8 cellular contexts compared by ENCODE assay signal in genomic region chr15:90265271-90266060, GRCh38. TPM values are rescaled to one million over a fixed set of nuclear protein-coding genes. Genes with fewer than 3 reads are reported as not detected.
DNase-seq lines count a peak whose midpoint lies in the region; ATAC-seq lines count a peak whose summit lies in the region.

TSS of gene NGRN (plus strand) at chr15:90265672. CDS start at chr15:90265713, 41 bp downstream.

- H3K36me3 Mint-ChIP-seq in activated T-helper 1 cell treated with anti-CD3 and anti-CD28 coated beads, Interleukin-12 subunit alpha, Interleukin-12 subunit beta, Interleukin-2, Interleukin-4 antibody, amounts not matched to agents 30 ng/mL and 10 ng/mL and 1 ng/mL, durations not matched to agents 14 hours and 24 hours and 36 hours (ENCODE audit: low read depth) = peaks cover 30% of the 10 kb centered on the region
- H3K36me3 Mint-ChIP-seq in naive B cell = peaks cover 10 to 24% of the 10 kb centered on the region in 2 donors
- peaks cover 59% of the 10 kb centered on the region for H3K36me3 Mint-ChIP-seq in stimulated activated effector memory CD8-positive, alpha-beta T cell treated with anti-CD3 and anti-CD28 coated beads, Interleukin-12 subunit alpha, Interleukin-12 subunit beta, amount 100 ng/mL, for 72 hours

- no peaks in the 10 kb centered on the region for H3K27me3 Mint-ChIP-seq in activated T-helper 1 cell treated with anti-CD3 and anti-CD28 coated beads, Interleukin-12 subunit alpha, Interleukin-12 subunit beta, Interleukin-2, Interleukin-4 antibody, amounts not matched to agents 30 ng/mL and 10 ng/mL and 1 ng/mL, durations not matched to agents 14 hours and 24 hours and 36 hours (ENCODE audit: insufficient read depth)
- H3K27me3 Mint-ChIP-seq in naive B cell = no peaks in the 10 kb centered on the region

- DNase-seq in EH (ENCODE audit: low read depth) (peak; percentile 91), GOT3 (lab: John Stamatoyannopoulos, UW) (peak; percentile 40), LHCN-M2 (ENCODE audit: low read depth) (peak; percentile 85), RPMI7951 (ENCODE audit: low read depth) (peak; percentile 90), fibroblast of gingiva (ENCODE audit: low read depth) (peak; percentile 85), naive B cell (peak; percentile 96)
- peak; percentile 89 for DNase-seq in activated T-helper 1 cell treated with anti-CD3 and anti-CD28 coated beads, Interleukin-12 subunit alpha, Interleukin-12 subunit beta, Interleukin-2, Interleukin-4 antibody, amounts not matched to agents 30 ng/mL and 10 ng/mL and 1 ng/mL, durations not matched to agents 14 hours and 24 hours and 36 hours (ENCODE audit: low spot score)
- peak; percentile 74 to 97 for DNase-seq in stimulated activated effector memory CD8-positive, alpha-beta T cell treated with anti-CD3 and anti-CD28 coated beads, Interleukin-12 subunit alpha, Interleukin-12 subunit beta, amount 100 ng/mL, for 72 hours (ENCODE audit: low spot score in 2 of 2)

- H3K4me1 Mint-ChIP-seq in activated T-helper 1 cell treated with anti-CD3 and anti-CD28 coated beads, Interleukin-12 subunit alpha, Interleukin-12 subunit beta, Interleukin-2, Interleukin-4 antibody, amounts not matched to agents 30 ng/mL and 10 ng/mL and 1 ng/mL, durations not matched to agents 14 hours and 24 hours and 36 hours (ENCODE audit: low read depth) = peaks cover 43% of the 10 kb centered on the region
- peaks cover 53 to 59% (median 59%) of the 10 kb centered on the region in 3 donors for H3K4me1 Mint-ChIP-seq in naive B cell
- H3K4me1 Mint-ChIP-seq in stimulated activated effector memory CD8-positive, alpha-beta T cell treated with anti-CD3 and anti-CD28 coated beads, Interleukin-12 subunit alpha, Interleukin-12 subunit beta, amount 100 ng/mL, for 72 hours = peaks cover 56% of the 10 kb centered on the region

- intact Hi-C loops in activated T-helper 1 cell treated with anti-CD3 and anti-CD28 coated beads, Interleukin-12 subunit alpha, Interleukin-12 subunit beta, Interleukin-2, Interleukin-4 antibody, amounts not matched to agents 30 ng/mL and 10 ng/mL and 1 ng/mL, durations not matched to agents 14 hours and 24 hours and 36 hours (cut with micrococcal nuclease) = loop anchor here (1.0 to 10.0 kb wide), 9 partner anchors 16 to 931 kb away; partner anchors contain the start of genes GDPGP1, HDDC3, IDH2 and POLG

- peak within 1 kb of the TSS; percentile 99 for H3K27ac Mint-ChIP-seq in activated T-helper 1 cell treated with anti-CD3 and anti-CD28 coated beads, Interleukin-12 subunit alpha, Interleukin-12 subunit beta, Interleukin-2, Interleukin-4 antibody, amounts not matched to agents 30 ng/mL and 10 ng/mL and 1 ng/mL, durations not matched to agents 14 hours and 24 hours and 36 hours
- peak within 1 kb of the TSS; percentile 99 to 100 (median 100) for H3K27ac Mint-ChIP-seq in naive B cell
- H3K27ac Mint-ChIP-seq in stimulated activated effector memory CD8-positive, alpha-beta T cell treated with anti-CD3 and anti-CD28 coated beads, Interleukin-12 subunit alpha, Interleukin-12 subunit beta, amount 100 ng/mL, for 72 hours = peak within 1 kb of the TSS; percentile 96

- ATAC-seq in naive B cell (ENCODE audit: low read depth in 2 of 2) = peak; percentile 81 to 88
- ATAC-seq in stimulated activated effector memory CD8-positive, alpha-beta T cell treated with anti-CD3 and anti-CD28 coated beads, Interleukin-12 subunit alpha, Interleukin-12 subunit beta, amount 100 ng/mL, for 72 hours = peak; percentile 92

- H3K9me3 Mint-ChIP-seq in activated T-helper 1 cell treated with anti-CD3 and anti-CD28 coated beads, Interleukin-12 subunit alpha, Interleukin-12 subunit beta, Interleukin-2, Interleukin-4 antibody, amounts not matched to agents 30 ng/mL and 10 ng/mL and 1 ng/mL, durations not matched to agents 14 hours and 24 hours and 36 hours = no peaks in the 10 kb centered on the region
- peaks cover 0 to 2% (median 0%) of the 10 kb centered on the region in 7 donors for H3K9me3 Mint-ChIP-seq in naive B cell
- H3K9me3 Mint-ChIP-seq in stimulated activated effector memory CD8-positive, alpha-beta T cell treated with anti-CD3 and anti-CD28 coated beads, Interleukin-12 subunit alpha, Interleukin-12 subunit beta, amount 100 ng/mL, for 72 hours = no peaks in the 10 kb centered on the region

- H3K4me3 Mint-ChIP-seq in activated T-helper 1 cell treated with anti-CD3 and anti-CD28 coated beads, Interleukin-12 subunit alpha, Interleukin-12 subunit beta, Interleukin-2, Interleukin-4 antibody, amounts not matched to agents 30 ng/mL and 10 ng/mL and 1 ng/mL, durations not matched to agents 14 hours and 24 hours and 36 hours = peak within 1 kb of the TSS; percentile 99
- H3K4me3 Mint-ChIP-seq in naive B cell = peak within 1 kb of the TSS; percentile 93 to 97 (median 96)
- peak within 1 kb of the TSS; percentile 98 for H3K4me3 Mint-ChIP-seq in stimulated activated effector memory CD8-positive, alpha-beta T cell treated with anti-CD3 and anti-CD28 coated beads, Interleukin-12 subunit alpha, Interleukin-12 subunit beta, amount 100 ng/mL, for 72 hours

RNA-seq across cellular contexts. Expression of gene NGRN, which starts in this region (rescaled TPM):
- 74.1 and 87.5 TPM in 2 replicates for total RNA-seq in LHCN-M2 (2014; rRNA removed)
- polyA plus RNA-seq in LHCN-M2 (2012) = 68.6 TPM
- total RNA-seq in RPMI7951 (2014; rRNA removed; shearing (Covaris generic)) = 80.3 and 83.4 TPM in 2 replicates
- 39.0 and 39.9 TPM in 2 replicates for total RNA-seq in activated T-helper 1 cell treated with anti-CD3 and anti-CD28 coated beads, Interleukin-12 subunit alpha, Interleukin-12 subunit beta, Interleukin-2, Interleukin-4 antibody, amounts not matched to agents 30 ng/mL and 10 ng/mL and 1 ng/mL, durations not matched to agents 14 hours and 24 hours and 36 hours
- 10 to 100 TPM; 33.6 to 80.2 (median 54.1) TPM for polyA plus RNA-seq in naive B cell (ENCODE audit: low read depth in 6 of 6)

Comparison
In these comparisons a context has a peak if more than half of its experiments do, and no peak if none do; other contexts are left out.
1. Peak in every context shown above with its lines: DNase-seq and ATAC-seq.
2. DNase-seq: peak in every context shown above with its lines; median percentile 96 in naive B cell; 91 in EH; 90 in RPMI7951; 89 in activated T-helper 1 cell treated with anti-CD3 and anti-CD28 coated beads, Interleukin-12 subunit alpha, Interleukin-12 subunit beta, Interleukin-2, Interleukin-4 antibody, amounts not matched to agents 30 ng/mL and 10 ng/mL and 1 ng/mL, durations not matched to agents 14 hours and 24 hours and 36 hours; 86 in stimulated activated effector memory CD8-positive, alpha-beta T cell treated with anti-CD3 and anti-CD28 coated beads, Interleukin-12 subunit alpha, Interleukin-12 subunit beta, amount 100 ng/mL, for 72 hours; 85 in LHCN-M2; 85 in fibroblast of gingiva; 40 in GOT3.